ENCODE assay signal across 1 cellular context in the genomic region with DNA sequence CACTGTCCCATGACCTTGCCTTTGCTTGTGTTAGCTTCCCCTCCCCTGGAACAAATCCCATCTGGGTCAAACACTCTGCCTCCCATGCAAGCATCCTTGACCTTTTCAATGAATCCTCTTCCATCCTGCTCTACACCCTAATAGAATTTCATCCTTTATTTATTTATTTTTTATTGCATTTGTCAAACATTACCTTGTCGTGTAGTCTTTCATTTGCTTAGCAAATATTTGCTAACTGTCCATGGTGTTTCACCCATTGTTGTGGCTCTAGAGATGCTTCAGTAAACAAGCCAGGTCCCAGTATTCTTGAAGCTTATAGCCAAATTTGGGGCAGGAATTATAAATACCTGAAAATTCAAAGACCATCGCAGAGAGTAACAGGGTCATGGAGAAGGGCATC.
TF ChIP-seq lines count a peak whose summit lies in the region.

No MANE protein-coding gene starts in this region.

TF ChIP-seq in HepG2, 621 proteins besides CTCF, POLR2A, EP300 and RAD21 (continued from another document):
- TF ChIP-seq, protein P1, sequence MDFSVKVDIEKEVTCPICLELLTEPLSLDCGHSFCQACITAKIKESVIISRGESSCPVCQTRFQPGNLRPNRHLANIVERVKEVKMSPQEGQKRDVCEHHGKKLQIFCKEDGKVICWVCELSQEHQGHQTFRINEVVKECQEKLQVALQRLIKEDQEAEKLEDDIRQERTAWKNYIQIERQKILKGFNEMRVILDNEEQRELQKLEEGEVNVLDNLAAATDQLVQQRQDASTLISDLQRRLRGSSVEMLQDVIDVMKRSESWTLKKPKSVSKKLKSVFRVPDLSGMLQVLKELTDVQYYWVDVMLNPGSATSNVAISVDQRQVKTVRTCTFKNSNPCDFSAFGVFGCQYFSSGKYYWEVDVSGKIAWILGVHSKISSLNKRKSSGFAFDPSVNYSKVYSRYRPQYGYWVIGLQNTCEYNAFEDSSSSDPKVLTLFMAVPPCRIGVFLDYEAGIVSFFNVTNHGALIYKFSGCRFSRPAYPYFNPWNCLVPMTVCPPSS (IDR thresholded peaks at IDR 0.05) = no peak
- TF ChIP-seq, protein P2, sequence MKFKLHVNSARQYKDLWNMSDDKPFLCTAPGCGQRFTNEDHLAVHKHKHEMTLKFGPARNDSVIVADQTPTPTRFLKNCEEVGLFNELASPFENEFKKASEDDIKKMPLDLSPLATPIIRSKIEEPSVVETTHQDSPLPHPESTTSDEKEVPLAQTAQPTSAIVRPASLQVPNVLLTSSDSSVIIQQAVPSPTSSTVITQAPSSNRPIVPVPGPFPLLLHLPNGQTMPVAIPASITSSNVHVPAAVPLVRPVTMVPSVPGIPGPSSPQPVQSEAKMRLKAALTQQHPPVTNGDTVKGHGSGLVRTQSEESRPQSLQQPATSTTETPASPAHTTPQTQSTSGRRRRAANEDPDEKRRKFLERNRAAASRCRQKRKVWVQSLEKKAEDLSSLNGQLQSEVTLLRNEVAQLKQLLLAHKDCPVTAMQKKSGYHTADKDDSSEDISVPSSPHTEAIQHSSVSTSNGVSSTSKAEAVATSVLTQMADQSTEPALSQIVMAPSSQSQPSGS (CRISPR knock-in tag; IDR thresholded peaks at IDR 0.05) = no peak
- TF ChIP-seq, protein P3, sequence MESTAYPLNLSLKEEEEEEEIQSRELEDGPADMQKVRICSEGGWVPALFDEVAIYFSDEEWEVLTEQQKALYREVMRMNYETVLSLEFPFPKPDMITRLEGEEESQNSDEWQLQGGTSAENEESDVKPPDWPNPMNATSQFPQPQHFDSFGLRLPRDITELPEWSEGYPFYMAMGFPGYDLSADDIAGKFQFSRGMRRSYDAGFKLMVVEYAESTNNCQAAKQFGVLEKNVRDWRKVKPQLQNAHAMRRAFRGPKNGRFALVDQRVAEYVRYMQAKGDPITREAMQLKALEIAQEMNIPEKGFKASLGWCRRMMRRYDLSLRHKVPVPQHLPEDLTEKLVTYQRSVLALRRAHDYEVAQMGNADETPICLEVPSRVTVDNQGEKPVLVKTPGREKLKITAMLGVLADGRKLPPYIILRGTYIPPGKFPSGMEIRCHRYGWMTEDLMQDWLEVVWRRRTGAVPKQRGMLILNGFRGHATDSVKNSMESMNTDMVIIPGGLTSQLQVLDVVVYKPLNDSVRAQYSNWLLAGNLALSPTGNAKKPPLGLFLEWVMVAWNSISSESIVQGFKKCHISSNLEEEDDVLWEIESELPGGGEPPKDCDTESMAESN (CRISPR knock-in tag; conservative IDR thresholded peaks at IDR 0.05) = no peak
- TF ChIP-seq NR2F2 (IDR thresholded peaks at IDR 0.05; ENCODE audit: borderline replicate concordance, low read depth) = peak; percentile 36; the same call in 1 of the 2 replicates
- no peak for TF ChIP-seq ZNF235 (CRISPR knock-in tag; IDR thresholded peaks at IDR 0.05; ENCODE audit: borderline replicate concordance)
- TF ChIP-seq ZIK1 (CRISPR knock-in tag; IDR thresholded peaks at IDR 0.05; ENCODE audit: borderline replicate concordance, low read depth) = no peak
- TF ChIP-seq CAMTA2 (CRISPR knock-in tag; IDR thresholded peaks at IDR 0.05; ENCODE audit: borderline replicate concordance) = no peak
- TF ChIP-seq ZNF253 (CRISPR knock-in tag; IDR thresholded peaks at IDR 0.05; ENCODE audit: borderline replicate concordance) = no peak
- no peak for TF ChIP-seq ZNF569 (CRISPR knock-in tag; IDR thresholded peaks at IDR 0.05; ENCODE audit: borderline replicate concordance)
- TF ChIP-seq, protein P4, sequence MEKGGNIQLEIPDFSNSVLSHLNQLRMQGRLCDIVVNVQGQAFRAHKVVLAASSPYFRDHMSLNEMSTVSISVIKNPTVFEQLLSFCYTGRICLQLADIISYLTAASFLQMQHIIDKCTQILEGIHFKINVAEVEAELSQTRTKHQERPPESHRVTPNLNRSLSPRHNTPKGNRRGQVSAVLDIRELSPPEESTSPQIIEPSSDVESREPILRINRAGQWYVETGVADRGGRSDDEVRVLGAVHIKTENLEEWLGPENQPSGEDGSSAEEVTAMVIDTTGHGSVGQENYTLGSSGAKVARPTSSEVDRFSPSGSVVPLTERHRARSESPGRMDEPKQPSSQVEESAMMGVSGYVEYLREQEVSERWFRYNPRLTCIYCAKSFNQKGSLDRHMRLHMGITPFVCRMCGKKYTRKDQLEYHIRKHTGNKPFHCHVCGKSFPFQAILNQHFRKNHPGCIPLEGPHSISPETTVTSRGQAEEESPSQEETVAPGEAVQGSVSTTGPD (CRISPR knock-in tag; IDR thresholded peaks at IDR 0.05) = no peak
- no peak for TF ChIP-seq NCOA5 (CRISPR knock-in tag; IDR thresholded peaks at IDR 0.05)
- no peak for TF ChIP-seq CHD2 (IDR thresholded peaks at IDR 0.05; ENCODE audit: low read depth, low read length)
- no peak for TF ChIP-seq NRL (CRISPR knock-in tag; IDR thresholded peaks at IDR 0.05; ENCODE audit: borderline replicate concordance)
- no peak for TF ChIP-seq ZNF138 (CRISPR knock-in tag; IDR thresholded peaks at IDR 0.05; ENCODE audit: low read depth)
- no peak for TF ChIP-seq ZFAT (CRISPR knock-in tag; conservative IDR thresholded peaks at IDR 0.05)
- TF ChIP-seq, protein P5, sequence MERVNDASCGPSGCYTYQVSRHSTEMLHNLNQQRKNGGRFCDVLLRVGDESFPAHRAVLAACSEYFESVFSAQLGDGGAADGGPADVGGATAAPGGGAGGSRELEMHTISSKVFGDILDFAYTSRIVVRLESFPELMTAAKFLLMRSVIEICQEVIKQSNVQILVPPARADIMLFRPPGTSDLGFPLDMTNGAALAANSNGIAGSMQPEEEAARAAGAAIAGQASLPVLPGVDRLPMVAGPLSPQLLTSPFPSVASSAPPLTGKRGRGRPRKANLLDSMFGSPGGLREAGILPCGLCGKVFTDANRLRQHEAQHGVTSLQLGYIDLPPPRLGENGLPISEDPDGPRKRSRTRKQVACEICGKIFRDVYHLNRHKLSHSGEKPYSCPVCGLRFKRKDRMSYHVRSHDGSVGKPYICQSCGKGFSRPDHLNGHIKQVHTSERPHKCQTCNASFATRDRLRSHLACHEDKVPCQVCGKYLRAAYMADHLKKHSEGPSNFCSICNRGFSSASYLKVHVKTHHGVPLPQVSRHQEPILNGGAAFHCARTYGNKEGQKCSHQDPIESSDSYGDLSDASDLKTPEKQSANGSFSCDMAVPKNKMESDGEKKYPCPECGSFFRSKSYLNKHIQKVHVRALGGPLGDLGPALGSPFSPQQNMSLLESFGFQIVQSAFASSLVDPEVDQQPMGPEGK (CRISPR knock-in tag; IDR thresholded peaks at IDR 0.05) = 0 out of 2 replicates have a peak, but pooled peaks have one; percentile 20
- TF ChIP-seq DNMT1 (CRISPR knock-in tag; IDR thresholded peaks at IDR 0.05) = no peak
- TF ChIP-seq HHEX (CRISPR knock-in tag; IDR thresholded peaks at IDR 0.05) = peak; percentile 96
- no peak for TF ChIP-seq TEAD2 (CRISPR knock-in tag; IDR thresholded peaks at IDR 0.05)
- peak; percentile 95 for TF ChIP-seq FOXA3 (CRISPR knock-in tag; IDR thresholded peaks at IDR 0.05)
- no peak for TF ChIP-seq ZNF350 (CRISPR knock-in tag; IDR thresholded peaks at IDR 0.05; ENCODE audit: borderline replicate concordance, low read depth)
- TF ChIP-seq, protein P6, sequence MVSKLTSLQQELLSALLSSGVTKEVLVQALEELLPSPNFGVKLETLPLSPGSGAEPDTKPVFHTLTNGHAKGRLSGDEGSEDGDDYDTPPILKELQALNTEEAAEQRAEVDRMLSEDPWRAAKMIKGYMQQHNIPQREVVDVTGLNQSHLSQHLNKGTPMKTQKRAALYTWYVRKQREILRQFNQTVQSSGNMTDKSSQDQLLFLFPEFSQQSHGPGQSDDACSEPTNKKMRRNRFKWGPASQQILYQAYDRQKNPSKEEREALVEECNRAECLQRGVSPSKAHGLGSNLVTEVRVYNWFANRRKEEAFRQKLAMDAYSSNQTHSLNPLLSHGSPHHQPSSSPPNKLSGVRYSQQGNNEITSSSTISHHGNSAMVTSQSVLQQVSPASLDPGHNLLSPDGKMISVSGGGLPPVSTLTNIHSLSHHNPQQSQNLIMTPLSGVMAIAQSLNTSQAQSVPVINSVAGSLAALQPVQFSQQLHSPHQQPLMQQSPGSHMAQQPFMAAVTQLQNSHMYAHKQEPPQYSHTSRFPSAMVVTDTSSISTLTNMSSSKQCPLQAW (CRISPR knock-in tag; IDR thresholded peaks at IDR 0.05) = no peak
- TF ChIP-seq FOXK1 (CRISPR knock-in tag; IDR thresholded peaks at IDR 0.05; ENCODE audit: borderline replicate concordance, low read depth) = peak; percentile 65; the same call in 1 of the 2 replicates
- peak in 1 of 2 experiments; percentile 43; a peak in 1 of 4 replicates for TF ChIP-seq KLF16 (CRISPR knock-in tag; IDR thresholded peaks at IDR 0.05)
- TF ChIP-seq ZNF180 (CRISPR knock-in tag; IDR thresholded peaks at IDR 0.05; ENCODE audit: borderline replicate concordance, low read depth) = no peak
- TF ChIP-seq U2AF2 (IDR thresholded peaks at IDR 0.05; ENCODE audit: low read depth, low read length) = no peak
TF ChIP-seq in HepG2: peak in this region for 49.
